ENCODE assay signal across 15 cellular contexts in genomic region chr10:63766766-63767505, GRCh38.
DNase-seq lines count a peak whose midpoint lies in the region; ATAC-seq, FAIRE-seq and TF ChIP-seq lines count a peak whose summit lies in the region.
"Had no signal": no experiment of that assay in that cellular context is flagged by ENCODE, and none has a peak within 500 bp of the region (broad histone marks: within the 10 kb centered on the region; RNA-seq: fewer than 3 reads in every experiment).

No MANE protein-coding gene starts in this region.

- no peak overlapping the region for H3K4me3 Mint-ChIP-seq in nephron progenitor cell
- H3K4me3 Mint-ChIP-seq: activated CD8-positive, alpha-beta T cell treated with anti-CD3 and anti-CD28 coated beads, Interleukin-2, amount 10 ng/mL, durations not matched to agents 7 days and 5 days had no signal

- FAIRE-seq in endothelial cell of umbilical vein (lab: Jason Lieb, UNC) (no peak), urothelium cell line (lab: Jason Lieb, UNC) (no peak)
- FAIRE-seq: pancreas had no signal

- in situ Hi-C loops in G401 (cut with HindIII; ENCODE audit: low sequenced_read_pairs), result no loop called here

- BruUV-seq in PC-3 (replicated peaks; lab: Mats Ljungman, UMichigan) (no TSS peak), endothelial cell of umbilical vein (replicated peaks; lab: Mats Ljungman, UMichigan) (no TSS peak)

- H3K9me1 ChIP-seq in endothelial cell of umbilical vein (replicated peaks; ENCODE audit: control insufficient read depth, extremely low read depth, insufficient read depth, low read length), result no peaks in the 10 kb centered on the region

- POLR2A ChIA-PET in PC-3 (lab: Charles Lee; ENCODE audit: unreplicated experiment), result no interaction called here
- POLR2A ChIA-PET in endothelial cell of umbilical vein (lab: Charles Lee), result no interaction called here

- H3K79me2 ChIP-seq in PC-3 (ENCODE audit: low read length), result no peaks in the 10 kb centered on the region
- no peaks in the 10 kb centered on the region for H3K79me2 ChIP-seq in endothelial cell of umbilical vein (ENCODE audit: control insufficient read depth, insufficient read depth, low read length)

- H3K4me1 Mint-ChIP-seq in nephron progenitor cell, result peaks cover 39% of the 10 kb centered on the region

- H3K27ac ChIP-seq in PC-3 (ENCODE audit: low read length) (no peak overlapping the region), endothelial cell of umbilical vein (ENCODE audit: insufficient read depth, low read depth, low read length) (no peak overlapping the region)
- H3K27ac ChIP-seq: pancreas had no signal

- TF ChIP-seq CTCF in PC-3 (conservative IDR thresholded peaks at IDR 0.05; ENCODE audit: low read depth, low read length), result no peak
- TF ChIP-seq CTCF in endothelial cell of umbilical vein (IDR thresholded peaks at IDR 0.05; ENCODE audit: extremely low read depth in 1 of 2, insufficient read depth in 1 of 2, low read depth in 1 of 2, low read length in 2 of 2), result no peak
- no peak for TF ChIP-seq CTCF in nephron progenitor cell (IDR thresholded peaks at IDR 0.05)

- ATAC-seq in PC-3, result no peak
- ATAC-seq: activated CD8-positive, alpha-beta T cell treated with anti-CD3 and anti-CD28 coated beads, Interleukin-2, amount 10 ng/mL, durations not matched to agents 7 days and 5 days; activated naive CD4-positive, alpha-beta T cell treated with anti-CD3 and anti-CD28 coated beads, Interleukin-2, amount 50 U/mL, for 72 hours had no signal

- DNase-seq in AG08396 (ENCODE audit: low spot score) (peak; percentile 27), PC-3 (no peak), endothelial cell of umbilical vein (ENCODE audit: low read depth, low spot score) (peak; percentile 77), nephron progenitor cell (no peak), urothelium cell line (ENCODE audit: low spot score) (no peak), G401 (ENCODE audit: low spot score) (no peak), ecto neural progenitor cell (ENCODE audit: low spot score) (no peak), SW480 (ENCODE audit: low spot score) (no peak)
- DNase-seq: activated CD8-positive, alpha-beta T cell treated with anti-CD3 and anti-CD28 coated beads, Interleukin-2, amount 10 ng/mL, durations not matched to agents 7 days and 5 days; GDM1; kidney; NCI-H1930; pancreas; T-helper 2 cell had no signal

- intact Hi-C loops in PC-3 (cut with micrococcal nuclease) (loop anchor here (1.0 to 5.0 kb wide), 5 partner anchors 46 to 600 kb away; partner anchors contain the start of gene JMJD1C), endothelial cell of umbilical vein (cut with micrococcal nuclease) (loop anchor here (1.0 to 5.0 kb wide), 8 partner anchors 45 to 608 kb away; no protein-coding TSS in a partner anchor)

- H3K36me3 Mint-ChIP-seq in nephron progenitor cell (ENCODE audit: low read depth), result no peaks in the 10 kb centered on the region
- H3K36me3 Mint-ChIP-seq: activated naive CD4-positive, alpha-beta T cell treated with anti-CD3 and anti-CD28 coated beads, Interleukin-2, amount 50 U/mL, for 72 hours had no signal

- H3K27ac Mint-ChIP-seq in nephron progenitor cell, result peak overlapping the region; percentile 70
- H3K27ac Mint-ChIP-seq: activated CD8-positive, alpha-beta T cell treated with anti-CD3 and anti-CD28 coated beads, Interleukin-2, amount 10 ng/mL, durations not matched to agents 7 days and 5 days; activated naive CD4-positive, alpha-beta T cell treated with anti-CD3 and anti-CD28 coated beads, Interleukin-2, amount 50 U/mL, for 72 hours had no signal

- H3K9ac ChIP-seq in PC-3 (ENCODE audit: low read length) (no peak overlapping the region), endothelial cell of umbilical vein (replicated peaks; ENCODE audit: extremely low read depth, insufficient read depth, low read length) (no peak overlapping the region)

- H3K4me2 ChIP-seq in PC-3 (ENCODE audit: low read length) (no peak overlapping the region), endothelial cell of umbilical vein (ENCODE audit: insufficient read depth, low read length) (no peak overlapping the region)

- dilution Hi-C loops in endothelial cell of umbilical vein (cut with MboI; ENCODE audit: extremely low pct_ligation_motif_present, low sequenced_read_pairs), result no loop called here

- H3K9me3 ChIP-seq in PC-3 (ENCODE audit: low read length) (no peaks in the 10 kb centered on the region), endothelial cell of umbilical vein (replicated peaks; ENCODE audit: control insufficient read depth, insufficient read depth, low read length) (no peaks in the 10 kb centered on the region)
- H3K9me3 ChIP-seq: pancreas had no signal

- H2AFZ ChIP-seq in PC-3 (ENCODE audit: low read length) (0 out of 2 replicates have a peak overlapping the region, but pooled peaks have one; percentile 17), endothelial cell of umbilical vein (ENCODE audit: low read depth, low read length) (no peak overlapping the region)

- no peaks in the 10 kb centered on the region for H4K20me1 ChIP-seq in PC-3 (ENCODE audit: low read length)
- no peaks in the 10 kb centered on the region for H4K20me1 ChIP-seq in endothelial cell of umbilical vein (replicated peaks; ENCODE audit: control insufficient read depth, extremely low read depth, insufficient read depth, low read length)

- CTCF ChIA-PET in PC-3 (lab: Charles Lee), result interaction anchor here (1.1 kb wide), 1 partner anchor 600 kb away, joined by 3 read pairs; no protein-coding TSS in a partner anchor
- CTCF ChIA-PET in endothelial cell of umbilical vein (lab: Charles Lee), result interaction anchor here (0.8 to 7.0 kb wide), 23 partner anchors 12 to 1173 kb away, joined by 3 to 114 read pairs (median 5); no protein-coding TSS in a partner anchor

- no peaks in the 10 kb centered on the region for H3F3A ChIP-seq in PC-3 (ENCODE audit: low read length, unreplicated experiment)

- H3K36me3 ChIP-seq in PC-3 (ENCODE audit: low read depth, low read length) (no peaks in the 10 kb centered on the region), endothelial cell of umbilical vein (ENCODE audit: control insufficient read depth in 2 of 2, extremely low read depth in 1 of 2, insufficient read depth in 2 of 2, low read length in 2 of 2) (no peaks in the 10 kb centered on the region)
- H3K36me3 ChIP-seq: pancreas had no signal

- H3K4me3 ChIP-seq in PC-3 (ENCODE audit: low read length), result no peak overlapping the region
- no peak overlapping the region for H3K4me3 ChIP-seq in endothelial cell of umbilical vein (replicated peaks in 1 of 3; ENCODE audit: insufficient read depth in 1 of 3, low read depth in 1 of 3, low read length in 3 of 3)
- H3K4me3 ChIP-seq: pancreas had no signal

- TF ChIP-seq POLR2A in endothelial cell of umbilical vein (IDR thresholded peaks at IDR 0.05; ENCODE audit: low read depth, low read length), result no peak

- H3K4me1 ChIP-seq in PC-3 (ENCODE audit: insufficient read depth, low read length), result no peaks in the 10 kb centered on the region
- H3K4me1 ChIP-seq in endothelial cell of umbilical vein (ENCODE audit: control insufficient read depth, extremely low read depth, insufficient read depth, low read length), result no peaks in the 10 kb centered on the region
- H3K4me1 ChIP-seq: pancreas had no signal

- H3K9me2 ChIP-seq in PC-3 (replicated peaks; ENCODE audit: low read length), result no peaks in the 10 kb centered on the region

- H3K9me3 Mint-ChIP-seq in nephron progenitor cell, result no peaks in the 10 kb centered on the region
- H3K9me3 Mint-ChIP-seq: activated naive CD4-positive, alpha-beta T cell treated with anti-CD3 and anti-CD28 coated beads, Interleukin-2, amount 50 U/mL, for 72 hours had no signal

- H3K27me3 ChIP-seq in PC-3 (ENCODE audit: low read length) (no peaks in the 10 kb centered on the region), endothelial cell of umbilical vein (ENCODE audit: control insufficient read depth in 2 of 2, insufficient read depth in 2 of 2, low read length in 2 of 2) (no peaks in the 10 kb centered on the region)
- H3K27me3 ChIP-seq: pancreas had no signal

- no peaks in the 10 kb centered on the region for H3K27me3 Mint-ChIP-seq in nephron progenitor cell (ENCODE audit: low read depth, poor library complexity)

TF ChIP-seq in endothelial cell of umbilical vein, 7 proteins besides CTCF, POLR2A, EP300 and RAD21:
- TF ChIP-seq JUN (IDR thresholded peaks at IDR 0.05; ENCODE audit: borderline replicate concordance, insufficient read depth, insufficient read length, low read depth) (no peak), GATA2 (IDR thresholded peaks at IDR 0.05; ENCODE audit: insufficient read depth, insufficient read length, low read depth, low read length) (no peak), EZH2 (IDR thresholded peaks at IDR 0.05; ENCODE audit: borderline replicate concordance, low read depth, low read length, severe bottlenecking) (no peak), POLR2AphosphoS5 (IDR thresholded peaks at IDR 0.05; ENCODE audit: insufficient read depth, low read depth, low read length) (no peak), FOS (IDR thresholded peaks at IDR 0.05; ENCODE audit: borderline replicate concordance, insufficient read depth, low read length) (no peak), MYC (IDR thresholded peaks at IDR 0.05; ENCODE audit: low read depth, low read length) (no peak)
- TF ChIP-seq, protein P1, sequence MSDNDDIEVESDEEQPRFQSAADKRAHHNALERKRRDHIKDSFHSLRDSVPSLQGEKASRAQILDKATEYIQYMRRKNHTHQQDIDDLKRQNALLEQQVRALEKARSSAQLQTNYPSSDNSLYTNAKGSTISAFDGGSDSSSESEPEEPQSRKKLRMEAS (IDR thresholded peaks at IDR 0.05; ENCODE audit: insufficient read depth, insufficient read length), result no peak

Comparison
In these comparisons a context has a peak if more than half of its experiments do, and no peak if none do; other contexts are left out.
1. DNase-seq: peak in AG08396 (single experiment) and endothelial cell of umbilical vein (single experiment); none in PC-3 (single experiment), nephron progenitor cell (single experiment), urothelium cell line (single experiment), G401 (single experiment), ecto neural progenitor cell (single experiment) and SW480 (single experiment).